ENCODE assay signal across 16 cellular contexts in genomic region chr4:5751073-5751917, GRCh38. TPM values are rescaled to one million over a fixed set of nuclear protein-coding genes. Genes with fewer than 3 reads are reported as not detected.
A peak's percentile ranks its signal among the peaks of the same experiment; 100 is the strongest.
DNase-seq lines count a peak whose midpoint lies in the region; ATAC-seq and TF ChIP-seq lines count a peak whose summit lies in the region.
"Had no signal": no experiment of that assay in that cellular context is flagged by ENCODE, and none has a peak within 500 bp of the region (broad histone marks: within the 10 kb centered on the region; RNA-seq: fewer than 3 reads in every experiment).

No MANE protein-coding gene starts in this region.

- H3K4me1 ChIP-seq in RWPE2 (ENCODE audit: insufficient read depth, poor library complexity, severe bottlenecking) = peaks cover 57% of the 10 kb centered on the region
- H3K4me1 ChIP-seq in gastroesophageal sphincter = peaks cover 0 to 11% (median 0%) of the 10 kb centered on the region in 3 donors
- no peaks in the 10 kb centered on the region for H3K4me1 ChIP-seq in lower lobe of right lung

- TF ChIP-seq EP300 in gastroesophageal sphincter (IDR thresholded peaks at IDR 0.05) = no peak

- no peak for TF ChIP-seq POLR2A in gastroesophageal sphincter (IDR thresholded peaks at IDR 0.05)

- intact Hi-C loops in CD14-positive monocyte (cut with micrococcal nuclease) (no loop called here), lower lobe of right lung (cut with DNase I) (no loop called here)

- peak overlapping the region; percentile 84 for H3K27ac ChIP-seq in RWPE2 (ENCODE audit: poor library complexity, severe bottlenecking)
- no peak overlapping the region for H3K27ac ChIP-seq in gastroesophageal sphincter
- H3K27ac ChIP-seq in lower lobe of right lung = no peak overlapping the region
- H3K27ac ChIP-seq: SJSA1, vagina had no signal

- H3K27me3 ChIP-seq in RWPE2 (ENCODE audit: insufficient read depth, poor library complexity, severe bottlenecking) = no peaks in the 10 kb centered on the region
- H3K27me3 ChIP-seq in gastroesophageal sphincter = no peaks in the 10 kb centered on the region
- H3K27me3 ChIP-seq in lower lobe of right lung (ENCODE audit: low read depth) = no peaks in the 10 kb centered on the region
- H3K27me3 ChIP-seq: SJSA1, vagina had no signal

- no peak overlapping the region for H3K4me3 ChIP-seq in RWPE2 (ENCODE audit: severe bottlenecking)
- no peak overlapping the region for H3K4me3 ChIP-seq in fibroblast of the aortic adventitia (ENCODE audit: low read depth, low read length)
- H3K4me3 ChIP-seq in retinal pigment epithelial cell (ENCODE audit: low read length) = no peak overlapping the region
- no peak overlapping the region for H3K4me3 ChIP-seq in gastroesophageal sphincter
- no peak overlapping the region for H3K4me3 ChIP-seq in lower lobe of right lung
- H3K4me3 ChIP-seq: SJSA1, skin epidermis, vagina had no signal

- no peaks in the 10 kb centered on the region for H3K9me3 ChIP-seq in RWPE2 (ENCODE audit: severe bottlenecking)
- H3K9me3 ChIP-seq in gastroesophageal sphincter = no peaks in the 10 kb centered on the region
- no peaks in the 10 kb centered on the region for H3K9me3 ChIP-seq in lower lobe of right lung
- H3K9me3 ChIP-seq: SJSA1, vagina had no signal

- no peaks in the 10 kb centered on the region for H3K27me3 Mint-ChIP-seq in natural killer cell treated with Interleukin-12 subunit alpha and Interleukin-12 subunit beta and Interleukin-15 and Interleukin-18, amount 100 ng/mL, for 72 hours
- peaks cover 0 to 3% (median 0%) of the 10 kb centered on the region in 3 donors for H3K27me3 Mint-ChIP-seq in CD14-positive monocyte (ENCODE audit: low read depth in 3 of 3)

- no peak for TF ChIP-seq CTCF in RWPE2 (IDR thresholded peaks at IDR 0.05; ENCODE audit: poor library complexity, severe bottlenecking)
- TF ChIP-seq CTCF in fibroblast of the aortic adventitia (IDR thresholded peaks at IDR 0.05; ENCODE audit: insufficient read depth, low read length) = no peak
- TF ChIP-seq CTCF in retinal pigment epithelial cell (conservative IDR thresholded peaks at IDR 0.05; ENCODE audit: low read depth, low read length) = no peak
- no peak for TF ChIP-seq CTCF in gastroesophageal sphincter (IDR thresholded peaks at IDR 0.05)
- TF ChIP-seq CTCF in CD14-positive monocyte (IDR thresholded peaks at IDR 0.05) = no peak
- no peak for TF ChIP-seq CTCF in lower lobe of right lung (IDR thresholded peaks at IDR 0.05)

- H3K27ac Mint-ChIP-seq in natural killer cell treated with Interleukin-12 subunit alpha and Interleukin-12 subunit beta and Interleukin-15 and Interleukin-18, amount 100 ng/mL, for 72 hours = no peak overlapping the region
- H3K27ac Mint-ChIP-seq in CD14-positive monocyte = no peak overlapping the region
- H3K27ac Mint-ChIP-seq: activated T-helper 1 cell treated with anti-CD3 and anti-CD28 coated beads, Interleukin-12 subunit alpha, Interleukin-12 subunit beta, Interleukin-2, Interleukin-4 antibody, amounts not matched to agents 30 ng/mL and 10 ng/mL and 1 ng/mL, durations not matched to agents 14 hours and 24 hours and 36 hours; memory B cell had no signal

- no peak overlapping the region for H3K4me3 Mint-ChIP-seq in natural killer cell treated with Interleukin-12 subunit alpha and Interleukin-12 subunit beta and Interleukin-15 and Interleukin-18, amount 100 ng/mL, for 72 hours
- H3K4me3 Mint-ChIP-seq in CD14-positive monocyte = no peak overlapping the region
- H3K4me3 Mint-ChIP-seq: activated T-helper 1 cell treated with anti-CD3 and anti-CD28 coated beads, Interleukin-12 subunit alpha, Interleukin-12 subunit beta, Interleukin-2, Interleukin-4 antibody, amounts not matched to agents 30 ng/mL and 10 ng/mL and 1 ng/mL, durations not matched to agents 14 hours and 24 hours and 36 hours; memory B cell had no signal

- H3K9me3 Mint-ChIP-seq in natural killer cell treated with Interleukin-12 subunit alpha and Interleukin-12 subunit beta and Interleukin-15 and Interleukin-18, amount 100 ng/mL, for 72 hours = no peaks in the 10 kb centered on the region
- peaks cover 0 to 2% (median 0%) of the 10 kb centered on the region in 7 donors for H3K9me3 Mint-ChIP-seq in CD14-positive monocyte

- H3K4me1 Mint-ChIP-seq in natural killer cell treated with Interleukin-12 subunit alpha and Interleukin-12 subunit beta and Interleukin-15 and Interleukin-18, amount 100 ng/mL, for 72 hours (ENCODE audit: low read depth in 2 of 2) = no peaks in the 10 kb centered on the region
- no peaks in the 10 kb centered on the region for H3K4me1 Mint-ChIP-seq in CD14-positive monocyte
- H3K4me1 Mint-ChIP-seq: memory B cell had no signal

- DNase-seq in GM03348 (ENCODE audit: low spot score) = peak; percentile 48
- no peak for DNase-seq in RWPE2 (ENCODE audit: low spot score)
- DNase-seq in fibroblast of the aortic adventitia (ENCODE audit: low read depth) = peak; percentile 71
- DNase-seq in retinal pigment epithelial cell (ENCODE audit: low read depth) = peak; percentile 100
- no peak for DNase-seq in natural killer cell treated with Interleukin-12 subunit alpha and Interleukin-12 subunit beta and Interleukin-15 and Interleukin-18, amount 100 ng/mL, for 72 hours (ENCODE audit: low spot score)
- no peak for DNase-seq in CD14-positive monocyte (ENCODE audit: low spot score)
- no peak for DNase-seq in lower lobe of right lung
- DNase-seq: activated CD4-positive, alpha-beta T cell treated with anti-CD3 and anti-CD28 coated beads for 1 hour; cerebellar nuclear complex; NCI-H446 treated with DMSO at 0.1 percent for 48 hours had no signal

- WGBS in gastroesophageal sphincter (ENCODE audit: low coverage in 1 of 2), 2 donors = 44 to 72% methylated on average over 2 to 7 of the region's 19 CpGs

- peaks cover 56% of the 10 kb centered on the region for H3K36me3 ChIP-seq in RWPE2 (ENCODE audit: low read depth)
- peaks cover 0 to 97% of the 10 kb centered on the region in 2 donors for H3K36me3 ChIP-seq in gastroesophageal sphincter
- H3K36me3 ChIP-seq in lower lobe of right lung = peaks cover 63% of the 10 kb centered on the region

- no peaks in the 10 kb centered on the region for H3K36me3 Mint-ChIP-seq in natural killer cell treated with Interleukin-12 subunit alpha and Interleukin-12 subunit beta and Interleukin-15 and Interleukin-18, amount 100 ng/mL, for 72 hours
- no peaks in the 10 kb centered on the region for H3K36me3 Mint-ChIP-seq in CD14-positive monocyte
- H3K36me3 Mint-ChIP-seq: memory B cell had no signal

- ATAC-seq in RWPE2 (ENCODE audit: low read depth) (peak; percentile 30), gastroesophageal sphincter (no peak), lower lobe of right lung (no peak)
- no peak for ATAC-seq in natural killer cell treated with Interleukin-12 subunit alpha and Interleukin-12 subunit beta and Interleukin-15 and Interleukin-18, amount 100 ng/mL, for 72 hours

RNA-seq across cellular contexts. Expression of gene EVC, which starts 40.3 kb away (rescaled TPM):
- total RNA-seq in fibroblast of the aortic adventitia (ENCODE audit: low replicate concordance) (58.2 and 127 TPM in 2 replicates), gastroesophageal sphincter (10 to 100 TPM; 17.8 to 53.7 (median 38.1) TPM), lower lobe of right lung (24.3 TPM)
- 1 to 10 TPM in 1 of 2 donors, not detected in 1; 7.2 TPM for total RNA-seq in natural killer cell treated with Interleukin-12 subunit alpha and Interleukin-12 subunit beta and Interleukin-15 and Interleukin-18, amount 100 ng/mL, for 72 hours
- not detected for polyA plus RNA-seq in CD14-positive monocyte

RNA-seq across cellular contexts. Expression of gene EVC2, which starts 42.9 kb away (rescaled TPM):
- total RNA-seq in fibroblast of the aortic adventitia (ENCODE audit: low replicate concordance) (15.5 and 17.1 TPM in 2 replicates), gastroesophageal sphincter (10 to 100 TPM in 2 of 4 donors, 1 to 10 TPM in 2; 9.3 to 16.3 (median 12.4) TPM), lower lobe of right lung (4.9 TPM)
- total RNA-seq in natural killer cell treated with Interleukin-12 subunit alpha and Interleukin-12 subunit beta and Interleukin-15 and Interleukin-18, amount 100 ng/mL, for 72 hours = 1 to 10 TPM in 1 of 2 donors, under 1 TPM in 1; 0.12 to 4.4 TPM
- under 1 TPM; 0.04 to 0.08 TPM for polyA plus RNA-seq in CD14-positive monocyte

Comparison
In these comparisons a context has a peak if more than half of its experiments do, and no peak if none do; other contexts are left out.
1. DNase-seq: peak in GM03348 (single experiment), fibroblast of the aortic adventitia (single experiment) and retinal pigment epithelial cell (single experiment); none in RWPE2 (single experiment), natural killer cell treated with Interleukin-12 subunit alpha and Interleukin-12 subunit beta and Interleukin-15 and Interleukin-18, amount 100 ng/mL, for 72 hours (single experiment), CD14-positive monocyte (single experiment) and lower lobe of right lung (single experiment).